10 cellular contexts compared by ENCODE assay signal in genomic region chr5:160787247-160787646, GRCh38.
DNase-seq lines count a peak whose midpoint lies in the region; ATAC-seq and TF ChIP-seq lines count a peak whose summit lies in the region.
"Had no signal": no experiment of that assay in that cellular context is flagged by ENCODE, and none has a peak within 500 bp of the region (broad histone marks: within the 10 kb centered on the region; RNA-seq: fewer than 3 reads in every experiment).

No MANE protein-coding gene starts in this region.

- TF ChIP-seq POLR2A in esophagus squamous epithelium (IDR thresholded peaks at IDR 0.05) (no peak), stomach (IDR thresholded peaks at IDR 0.05) (no peak)

- H3K27me3 ChIP-seq in esophagus squamous epithelium = no peaks in the 10 kb centered on the region
- H3K27me3 ChIP-seq in stomach = no peaks in the 10 kb centered on the region

- intact Hi-C loops in esophagus squamous epithelium (cut with DNase I) (no loop called here), stomach (cut with DNase I; ENCODE audit: low total_unique reads) (no loop called here)

- in situ Hi-C loops in GM13977 (cut with MboI; ENCODE audit: low pct_unique_long_range_greater_than_20kb, low sequenced_read_pairs, unreplicated experiment) = no loop called here

- DNase-seq in AG09309 (ENCODE audit: low read depth) (no peak), GM13977 (ENCODE audit: low spot score) (no peak), NCI-H1436 (lab: John Stamatoyannopoulos, UW) (peak; percentile 20), esophagus squamous epithelium (lab: John Stamatoyannopoulos, UW) (no peak), stomach (peak; percentile 48), NCI-H128 (lab: John Stamatoyannopoulos, UW; ENCODE audit: unreplicated experiment) (no peak)

- TF ChIP-seq CTCF in AG09309 (IDR thresholded peaks at IDR 0.05; ENCODE audit: control insufficient read depth, insufficient read depth, low read depth, low read length, missing control alignments) (peak; percentile 37), GM13977 (IDR thresholded peaks at IDR 0.05; ENCODE audit: extremely low read depth, insufficient read depth, missing control alignments) (peak; percentile 61), esophagus squamous epithelium (IDR thresholded peaks at IDR 0.05) (peak in 4 of 6 experiments; percentile 22 to 53 (median 40)), stomach (IDR thresholded peaks at IDR 0.05) (peak in 3 of 7 experiments; percentile 15 to 48 (median 16))

- no peak for TF ChIP-seq EP300 in stomach (IDR thresholded peaks at IDR 0.05)

- H3K4me3 ChIP-seq in AG09309 (ENCODE audit: control insufficient read depth, low read depth, low read length) (no peak overlapping the region), esophagus squamous epithelium (no peak overlapping the region), stomach (no peak overlapping the region)
- H3K4me3 ChIP-seq: HAP-1 had no signal

- H3K27ac ChIP-seq in esophagus squamous epithelium (no peak overlapping the region), stomach (no peak overlapping the region)

- WGBS in esophagus squamous epithelium, 2 donors = 70 to 72% methylated on average over 4 of the region's 4 CpGs
- 36 to 56% (median 51%) methylated on average over 4 of the region's 4 CpGs for WGBS in stomach, 5 donors

- H3K4me1 ChIP-seq in esophagus squamous epithelium (no peaks in the 10 kb centered on the region), stomach (no peaks in the 10 kb centered on the region)
- H3K4me1 ChIP-seq: HAP-1 had no signal

- no peaks in the 10 kb centered on the region for H3K9me3 ChIP-seq in esophagus squamous epithelium
- H3K9me3 ChIP-seq in stomach = no peaks in the 10 kb centered on the region
- H3K9me3 ChIP-seq: HAP-1 had no signal

- H3K36me3 ChIP-seq in esophagus squamous epithelium (no peaks in the 10 kb centered on the region), stomach (no peaks in the 10 kb centered on the region)
- H3K36me3 ChIP-seq: HAP-1 had no signal

- ATAC-seq in HG03342 (IDR thresholded peaks at IDR 0.05; ENCODE audit: unreplicated experiment) = no peak
- no peak for ATAC-seq in HG02840 (IDR thresholded peaks at IDR 0.05; ENCODE audit: low FRiP score, unreplicated experiment)
- ATAC-seq: right cardiac atrium had no signal

Comparison
In these comparisons a context has a peak if more than half of its experiments do, and no peak if none do; other contexts are left out.
1. DNase-seq: peak in NCI-H1436 (single experiment) and stomach (single experiment); none in AG09309 (single experiment), GM13977 (single experiment), esophagus squamous epithelium (single experiment) and NCI-H128 (single experiment).